In the genomic region with DNA sequence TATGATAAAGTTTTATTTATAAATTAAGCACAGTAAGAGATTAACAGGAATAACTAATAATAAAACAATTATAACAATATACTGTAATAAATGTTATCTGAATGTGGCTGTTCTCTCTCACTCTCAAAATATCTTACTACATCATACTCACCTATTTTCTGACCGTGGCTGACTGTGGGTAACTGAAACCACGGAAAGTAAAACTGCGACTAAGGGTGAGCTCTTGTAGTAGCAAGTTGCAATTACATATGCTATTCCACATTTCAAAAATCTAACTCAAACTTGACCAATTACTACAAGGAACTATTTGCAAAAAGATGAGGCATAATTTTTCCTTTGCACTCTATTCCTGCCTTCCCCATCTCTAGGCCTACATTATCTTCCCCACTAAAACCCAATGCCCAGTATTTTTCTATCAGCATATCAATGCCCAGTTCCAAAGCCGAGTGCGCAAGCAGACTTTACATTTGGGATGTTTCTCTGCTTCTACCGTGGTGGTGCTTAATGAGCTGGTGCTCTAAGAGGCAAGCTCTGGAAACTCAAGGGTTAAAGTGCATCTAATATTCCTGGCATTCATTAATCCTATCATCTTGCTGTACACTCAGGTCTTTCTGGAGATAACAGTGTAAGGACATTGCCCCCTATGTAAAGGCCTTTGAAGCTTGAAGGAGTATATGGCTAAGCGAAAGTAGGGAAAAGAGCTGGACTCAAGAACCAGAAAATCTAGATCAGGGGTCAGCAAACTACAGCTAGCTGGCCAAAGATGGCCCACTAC, we compare ENCODE assay signal across 8 cellular contexts. TPM values are rescaled to one million over a fixed set of nuclear protein-coding genes. Genes with fewer than 3 reads are reported as not detected.
DNase-seq lines count a peak whose midpoint lies in the region; ATAC-seq, FAIRE-seq and TF ChIP-seq lines count a peak whose summit lies in the region.
"Had no signal": no experiment of that assay in that cellular context is flagged by ENCODE, and none has a peak within 500 bp of the region (broad histone marks: within the 10 kb centered on the region; RNA-seq: fewer than 3 reads in every experiment).

No MANE protein-coding gene starts in this region.

- no peaks in the 10 kb centered on the region for H3K9me2 ChIP-seq in GM23248 (ENCODE audit: insufficient read depth)

- DNase-seq in GM13977 (ENCODE audit: low spot score) = peak; percentile 46
- DNase-seq in T-helper 17 cell = no peak
- DNase-seq in nephron progenitor cell = no peak
- no peak for DNase-seq in cerebellum (ENCODE audit: low spot score)
- no peak for DNase-seq in GM23248
- no peak for DNase-seq in HTR-8/SVneo (ENCODE audit: insufficient read length, low spot score)

- in situ Hi-C loops in GM13977 (cut with MboI; ENCODE audit: low pct_unique_long_range_greater_than_20kb, low sequenced_read_pairs, unreplicated experiment) = no loop called here
- in situ Hi-C loops in GM23248 (cut with MboI) = no loop called here

- H3K9me3 ChIP-seq in T-helper 17 cell (ENCODE audit: control insufficient read depth, low read length, poor library complexity, severe bottlenecking) (no peaks in the 10 kb centered on the region), GM23248 (ENCODE audit: low read depth) (no peaks in the 10 kb centered on the region)

- H3K4me1 Mint-ChIP-seq in T-helper 17 cell (peaks cover 41% of the 10 kb centered on the region), nephron progenitor cell (peaks cover 19% of the 10 kb centered on the region)

- H3K27ac Mint-ChIP-seq in T-helper 17 cell (peak overlapping the region; percentile 16), nephron progenitor cell (peak overlapping the region; percentile 8)

- no peak overlapping the region for H3K9ac ChIP-seq in GM23248

- no peaks in the 10 kb centered on the region for H3K36me3 Mint-ChIP-seq in T-helper 17 cell (ENCODE audit: low read depth)
- H3K36me3 Mint-ChIP-seq in nephron progenitor cell (ENCODE audit: low read depth) = peaks cover 17% of the 10 kb centered on the region

- TF ChIP-seq CTCF in GM13977 (IDR thresholded peaks at IDR 0.05; ENCODE audit: extremely low read depth, insufficient read depth, missing control alignments) = no peak
- TF ChIP-seq CTCF in nephron progenitor cell (IDR thresholded peaks at IDR 0.05) = no peak

- H3K36me3 ChIP-seq in GM23248 (ENCODE audit: low read depth) = no peaks in the 10 kb centered on the region; the same call in 1 of the 2 replicates

- no peak overlapping the region for H3K4me2 ChIP-seq in GM23248 (ENCODE audit: unreplicated experiment)

- no peaks in the 10 kb centered on the region for H3K27me3 ChIP-seq in GM23248 (replicated peaks; ENCODE audit: insufficient read depth)

- no peak for FAIRE-seq in HTR-8/SVneo (lab: Jason Lieb, UNC)
- FAIRE-seq: bronchial epithelial cell had no signal

- H3K4me1 ChIP-seq in GM23248 (ENCODE audit: insufficient read depth) = peaks cover 37% of the 10 kb centered on the region

- H3K4me3 Mint-ChIP-seq in T-helper 17 cell = peak overlapping the region; percentile 68
- H3K4me3 Mint-ChIP-seq in nephron progenitor cell = no peak overlapping the region

- ATAC-seq in GM21825 (IDR thresholded peaks at IDR 0.05; ENCODE audit: unreplicated experiment) (peak; percentile 57), T-helper 17 cell (peak; percentile 35)

- 88 to 89% methylated on average over 7 of the region's 7 CpGs for WGBS in GM23248 (ENCODE audit: low coverage in 1 of 2, low lambda C conversion rate in 2 of 2, missing lambda C conversion rate in 2 of 2), 2 experiments

- no peak overlapping the region for H2AFZ ChIP-seq in GM23248

- no peak overlapping the region for H3K4me3 ChIP-seq in GM23248

- H3K27me3 Mint-ChIP-seq in T-helper 17 cell (no peaks in the 10 kb centered on the region), nephron progenitor cell (ENCODE audit: low read depth, poor library complexity) (peaks cover 4% of the 10 kb centered on the region)

- H3K79me2 ChIP-seq in GM23248 (ENCODE audit: insufficient read depth) = peaks cover 96% of the 10 kb centered on the region

- H3K27ac ChIP-seq in GM23248 = no peak overlapping the region

- H4K20me1 ChIP-seq in GM23248 (ENCODE audit: insufficient read depth) = no peaks in the 10 kb centered on the region; the same call in 1 of the 2 replicates

- peaks cover 20% of the 10 kb centered on the region for H3F3A ChIP-seq in GM23248 (ENCODE audit: insufficient read depth)

- H3K9me3 Mint-ChIP-seq in nephron progenitor cell = no peaks in the 10 kb centered on the region

RNA-seq across cellular contexts. Expression of gene PCYT1A, which starts 6.7 kb away (rescaled TPM):
- 10 to 100 TPM; 78.1 to 82.0 TPM for total RNA-seq in T-helper 17 cell
- total RNA-seq in cerebellum = 36.6 TPM
- 96.3 and 116 TPM in 2 replicates for total RNA-seq in GM23248 (2014; rRNA removed; shearing (Covaris generic))
- polyA plus RNA-seq in GM23248 (2016; fragmentation: Nextera tagmentation; extraction: Ambion mirVana) = 37.2 and 38.3 TPM in 2 replicates

RNA-seq across cellular contexts. Expression of gene DYNLT2B, which starts 37.2 kb away (rescaled TPM):
- 1 to 10 TPM; 4.8 to 6.8 TPM for total RNA-seq in T-helper 17 cell
- total RNA-seq in cerebellum = 31.5 TPM
- total RNA-seq in GM23248 (2014; rRNA removed; shearing (Covaris generic)) = 9.6 and 47.8 TPM in 2 replicates
- polyA plus RNA-seq in GM23248 (2016; fragmentation: Nextera tagmentation; extraction: Ambion mirVana) = 39.7 and 42.4 TPM in 2 replicates

RNA-seq across cellular contexts. Expression of gene TM4SF19, which starts 57.3 kb away (rescaled TPM):
- total RNA-seq in T-helper 17 cell (not detected), cerebellum (not detected)
- not detected in 2 replicates for total RNA-seq in GM23248 (2014; rRNA removed; shearing (Covaris generic))
- polyA plus RNA-seq in GM23248 (2016; fragmentation: Nextera tagmentation; extraction: Ambion mirVana) = not detected in 2 replicates
